Comparison of ENCODE assay signal across 14 cellular contexts in genomic region chr20:40156600-40157307, GRCh38.
DNase-seq lines count a peak whose midpoint lies in the region; ATAC-seq, FAIRE-seq and TF ChIP-seq lines count a peak whose summit lies in the region.
"Had no signal": no experiment of that assay in that cellular context is flagged by ENCODE, and none has a peak within 500 bp of the region (broad histone marks: within the 10 kb centered on the region; RNA-seq: fewer than 3 reads in every experiment).

No MANE protein-coding gene starts in this region.

- TF ChIP-seq EP300 in HepG2 (IDR thresholded peaks at IDR 0.05; ENCODE audit: low read depth in 2 of 2, low read length in 2 of 2) (no peak), HepG2 (CRISPR knock-in tag; IDR thresholded peaks at IDR 0.05; ENCODE audit: borderline replicate concordance) (no peak)

- no peak overlapping the region for H3K27ac Mint-ChIP-seq in stimulated activated memory B cell treated with anti-CD40 and anti-IgM and Interleukin-4, amounts not matched to agents 10 μg/mL and 1 μg/mL and 100 μg/mL, for 72 hours
- H3K27ac Mint-ChIP-seq: GM23338 had no signal

- H3K4me2 ChIP-seq in HepG2 (ENCODE audit: low read depth, low read length) = no peak overlapping the region
- H3K4me2 ChIP-seq: GM23338 had no signal

- no peaks in the 10 kb centered on the region for H3K36me3 Mint-ChIP-seq in stimulated activated memory B cell treated with anti-CD40 and anti-IgM and Interleukin-4, amounts not matched to agents 10 μg/mL and 1 μg/mL and 100 μg/mL, for 72 hours

- H2AFZ ChIP-seq in HepG2 (ENCODE audit: low read length) = no peak overlapping the region
- H2AFZ ChIP-seq: GM23338 had no signal

- H3K4me1 ChIP-seq in liver (ENCODE audit: control insufficient read depth in 4 of 4, insufficient read depth in 4 of 4, low read length in 3 of 4) (peaks cover 0 to 11% (median 0%) of the 10 kb centered on the region in 4 donors), HepG2 (ENCODE audit: insufficient read depth, low read length) (no peaks in the 10 kb centered on the region), kidney (ENCODE audit: control insufficient read depth in 1 of 2, insufficient read depth in 1 of 2, low read depth in 1 of 2, low read length in 2 of 2) (no peaks in the 10 kb centered on the region)

- H3K9me3 ChIP-seq in liver (ENCODE audit: control insufficient read depth in 4 of 4, low read length in 3 of 4) (no peaks in the 10 kb centered on the region), HepG2 (ENCODE audit: low read length) (0 out of 2 replicates have a peak, but pooled peaks cover 13% of the 10 kb centered on the region), kidney (ENCODE audit: control insufficient read depth in 1 of 2, low read length in 2 of 2) (no peaks in the 10 kb centered on the region)

- H3K36me3 ChIP-seq in liver (ENCODE audit: control insufficient read depth in 4 of 4, insufficient read depth in 3 of 4, low read depth in 1 of 4, low read length in 3 of 4) (no peaks in the 10 kb centered on the region), HepG2 (replicated peaks in 1 of 2; ENCODE audit: control insufficient read depth in 1 of 2, insufficient read depth in 2 of 2, low read length in 2 of 2) (no peaks in the 10 kb centered on the region), kidney (ENCODE audit: control insufficient read depth in 1 of 2, insufficient read depth in 2 of 2, low read length in 2 of 2) (no peaks in the 10 kb centered on the region)

- H3K9me3 Mint-ChIP-seq in stimulated activated memory B cell treated with anti-CD40 and anti-IgM and Interleukin-4, amounts not matched to agents 10 μg/mL and 1 μg/mL and 100 μg/mL, for 72 hours = no peaks in the 10 kb centered on the region
- H3K9me3 Mint-ChIP-seq: GM23338 had no signal

- no peak for ATAC-seq in HepG2
- peak; percentile 89 for ATAC-seq in HG02571 (IDR thresholded peaks at IDR 0.05; ENCODE audit: unreplicated experiment)
- ATAC-seq in HG03280 (IDR thresholded peaks at IDR 0.05; ENCODE audit: unreplicated experiment) = peak; percentile 89
- peak; percentile 58 for ATAC-seq in stimulated activated memory B cell treated with anti-CD40 and anti-IgM and Interleukin-4, amounts not matched to agents 10 μg/mL and 1 μg/mL and 100 μg/mL, for 72 hours
- ATAC-seq: GM23338, SK-N-SH treated with all-trans-retinoic acid at 6 μM for 48 hours had no signal

- in situ Hi-C loops in HepG2 (cut with HindIII; ENCODE audit: extremely low pct_ligation_motif_present, low pct_unique_long_range_greater_than_20kb) = no loop called here

- H3K27ac ChIP-seq in liver (ENCODE audit: low read depth in 1 of 2, low read length in 2 of 2) = no peak overlapping the region
- no peak overlapping the region for H3K27ac ChIP-seq in HepG2 (ENCODE audit: extremely low read length, insufficient read depth, low read length)
- H3K27ac ChIP-seq in kidney (ENCODE audit: low read depth in 2 of 2, low read length in 2 of 2) = no peak overlapping the region

- H3K9ac ChIP-seq in liver (ENCODE audit: low read depth in 1 of 2, low read length in 2 of 2) (peak overlapping the region in 1 of 2 donors; percentile 41), HepG2 (ENCODE audit: insufficient read depth, low read depth, low read length) (no peak overlapping the region), kidney (ENCODE audit: low read length in 2 of 2) (no peak overlapping the region)

- CTCF ChIA-PET in HepG2 (lab: Yijun Ruan, JAX; ENCODE audit: low intra/inter-chr PET ratio, low total read pairs) = no interaction called here

- TF ChIP-seq RAD21 in liver (IDR thresholded peaks at IDR 0.05) (peak; percentile 12 to 27), HepG2 (CRISPR knock-in tag; IDR thresholded peaks at IDR 0.05) (no peak)

- H3K4me3 Mint-ChIP-seq in stimulated activated memory B cell treated with anti-CD40 and anti-IgM and Interleukin-4, amounts not matched to agents 10 μg/mL and 1 μg/mL and 100 μg/mL, for 72 hours = no peak overlapping the region
- H3K4me3 Mint-ChIP-seq: GM23338 had no signal

- FAIRE-seq in HepG2 (lab: Jason Lieb, UNC) (no peak), kidney (lab: Jason Lieb, UNC) (no peak)
- FAIRE-seq: A204.1 had no signal

- WGBS in liver = 34% methylated on average over 4 of the region's 4 CpGs
- WGBS in HepG2 (ENCODE audit: low lambda C conversion rate) = 1% methylated on average over 4 of the region's 4 CpGs

- no peak for TF ChIP-seq POLR2A in HepG2 (IDR thresholded peaks at IDR 0.05; ENCODE audit: insufficient read depth in 1 of 2, low read depth in 2 of 2, low read length in 2 of 2)

- H3K27me3 ChIP-seq in liver (ENCODE audit: control insufficient read depth in 4 of 4, insufficient read depth in 4 of 4, low read length in 3 of 4) (no peaks in the 10 kb centered on the region), HepG2 (ENCODE audit: control insufficient read depth in 1 of 2, insufficient read depth in 2 of 2, low read length in 2 of 2) (no peaks in the 10 kb centered on the region)

- no peaks in the 10 kb centered on the region for H3K79me2 ChIP-seq in HepG2 (ENCODE audit: insufficient read depth, low read length)

- intact Hi-C loops in HepG2 (cut with micrococcal nuclease; ENCODE audit: unreplicated experiment) (no loop called here), kidney (cut with DNase I) (no loop called here)

- H4K20me1 ChIP-seq in HepG2 (ENCODE audit: insufficient read depth, low read length) = no peaks in the 10 kb centered on the region

- H3K4me3 ChIP-seq in liver (ENCODE audit: low read depth in 1 of 3, low read length in 3 of 3) (no peak overlapping the region), HepG2 (replicated peaks in 1 of 3; ENCODE audit: insufficient read depth in 1 of 3, low read depth in 2 of 3, low read length in 3 of 3) (no peak overlapping the region), kidney (ENCODE audit: low read length in 2 of 2) (no peak overlapping the region)
- H3K4me3 ChIP-seq: GM23338 had no signal

- TF ChIP-seq CTCF in liver (IDR thresholded peaks at IDR 0.05; ENCODE audit: low read depth, low read length, missing input control) = no peak
- no peak for TF ChIP-seq CTCF in HepG2 (CRISPR knock-in tag; IDR thresholded peaks at IDR 0.05)
- TF ChIP-seq CTCF in kidney (IDR thresholded peaks at IDR 0.05; ENCODE audit: borderline replicate concordance, extremely low read depth, insufficient read depth) = no peak

- H3K27me3 Mint-ChIP-seq in stimulated activated memory B cell treated with anti-CD40 and anti-IgM and Interleukin-4, amounts not matched to agents 10 μg/mL and 1 μg/mL and 100 μg/mL, for 72 hours = peaks cover 22% of the 10 kb centered on the region

- H3K4me1 Mint-ChIP-seq in stimulated activated memory B cell treated with anti-CD40 and anti-IgM and Interleukin-4, amounts not matched to agents 10 μg/mL and 1 μg/mL and 100 μg/mL, for 72 hours = no peaks in the 10 kb centered on the region
- H3K4me1 Mint-ChIP-seq: GM23338 had no signal

- BruUV-seq in HepG2 (replicated peaks; lab: Mats Ljungman, UMichigan) = no TSS peak

- POLR2A ChIA-PET in HepG2 (lab: Yijun Ruan, JAX) = no interaction called here

- DNase-seq in HepG2 (ENCODE audit: low spot score) (no peak), NCI-H2081 treated with DMSO at 0.1 percent for 48 hours (lab: John Stamatoyannopoulos, UW) (no peak), kidney (no peak), NCI-H510A (lab: John Stamatoyannopoulos, UW) (no peak)
- DNase-seq: activated CD4-positive, alpha-beta T cell treated with anti-CD3 and anti-CD28 coated beads, Interleukin-2, amount 50 U/mL, for 48 hours; hippocampal formation; NCI-H446 treated with DMSO at 0.1 percent for 48 hours had no signal

TF ChIP-seq in liver, 16 proteins besides CTCF, POLR2A, EP300 and RAD21 (continues in another document):
- TF ChIP-seq ZBTB33 (IDR thresholded peaks at IDR 0.05) = no peak
- peak; percentile 39 for TF ChIP-seq HNF4G (IDR thresholded peaks at IDR 0.05)
- TF ChIP-seq JUND (IDR thresholded peaks at IDR 0.05) = peak; percentile 60 to 82
- TF ChIP-seq GABPA (IDR thresholded peaks at IDR 0.05 in 1 of 2, conservative IDR thresholded peaks at IDR 0.05 in 1 of 2) = no peak

TF ChIP-seq in HepG2, 621 proteins besides CTCF, POLR2A, EP300 and RAD21:
- TF ChIP-seq THAP9 (CRISPR knock-in tag; IDR thresholded peaks at IDR 0.05; ENCODE audit: borderline replicate concordance) = no peak
- TF ChIP-seq THRA (CRISPR knock-in tag; IDR thresholded peaks at IDR 0.05; ENCODE audit: borderline replicate concordance) = no peak
- TF ChIP-seq RBM39 (IDR thresholded peaks at IDR 0.05; ENCODE audit: low read depth, low read length, poor library complexity, severe bottlenecking) = no peak
